In the genomic region with DNA sequence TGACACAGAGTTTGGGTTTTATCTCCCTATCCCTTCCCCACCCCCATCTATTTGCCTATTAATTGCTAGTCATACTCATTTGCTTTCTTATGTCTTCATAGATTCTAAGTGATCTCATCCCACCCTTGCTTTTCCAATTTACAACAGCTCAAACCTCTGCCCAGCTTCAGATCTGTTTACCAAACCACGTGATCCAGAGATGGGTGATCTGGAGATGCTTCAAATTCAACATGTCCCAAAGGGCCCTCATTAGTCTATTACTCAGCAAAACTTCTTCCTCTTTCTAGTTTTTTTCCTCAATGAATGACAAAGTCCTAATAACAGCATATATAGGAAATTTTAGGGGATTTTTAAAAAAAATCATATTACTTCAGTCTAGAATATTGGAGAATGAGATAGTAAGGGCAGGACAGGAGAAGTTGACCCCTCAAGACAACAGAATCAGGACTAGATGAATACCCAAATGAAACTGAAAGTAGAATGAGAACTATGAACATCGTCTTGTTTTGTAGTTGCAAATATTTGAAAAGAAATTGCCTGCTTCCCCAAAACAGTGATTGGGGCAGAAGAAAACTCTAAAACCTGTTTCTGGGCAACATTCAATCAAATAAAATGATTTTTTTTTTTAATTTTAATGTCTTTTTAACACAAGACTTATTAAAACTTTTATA, we compare ENCODE assay signal across 1 cellular context.
TF ChIP-seq lines count a peak whose summit lies in the region.

No MANE protein-coding gene starts in this region.

TF ChIP-seq in K562, 482 proteins besides CTCF, POLR2A, EP300 and RAD21 (continued from another document):
- TF ChIP-seq, protein P1, sequence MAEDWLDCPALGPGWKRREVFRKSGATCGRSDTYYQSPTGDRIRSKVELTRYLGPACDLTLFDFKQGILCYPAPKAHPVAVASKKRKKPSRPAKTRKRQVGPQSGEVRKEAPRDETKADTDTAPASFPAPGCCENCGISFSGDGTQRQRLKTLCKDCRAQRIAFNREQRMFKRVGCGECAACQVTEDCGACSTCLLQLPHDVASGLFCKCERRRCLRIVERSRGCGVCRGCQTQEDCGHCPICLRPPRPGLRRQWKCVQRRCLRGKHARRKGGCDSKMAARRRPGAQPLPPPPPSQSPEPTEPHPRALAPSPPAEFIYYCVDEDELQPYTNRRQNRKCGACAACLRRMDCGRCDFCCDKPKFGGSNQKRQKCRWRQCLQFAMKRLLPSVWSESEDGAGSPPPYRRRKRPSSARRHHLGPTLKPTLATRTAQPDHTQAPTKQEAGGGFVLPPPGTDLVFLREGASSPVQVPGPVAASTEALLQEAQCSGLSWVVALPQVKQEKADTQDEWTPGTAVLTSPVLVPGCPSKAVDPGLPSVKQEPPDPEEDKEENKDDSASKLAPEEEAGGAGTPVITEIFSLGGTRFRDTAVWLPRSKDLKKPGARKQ (CRISPR knock-in tag; IDR thresholded peaks at IDR 0.05): no peak
- TF ChIP-seq KDM5B (IDR thresholded peaks at IDR 0.05; ENCODE audit: insufficient replicate concordance, low read depth, low read length) (no peak), PPARD (CRISPR knock-in tag; IDR thresholded peaks at IDR 0.05) (no peak), TAF9B (IDR thresholded peaks at IDR 0.05; ENCODE audit: partially characterized antibody) (no peak), NR2F6 (CRISPR knock-in tag; IDR thresholded peaks at IDR 0.05) (no peak), BACH1 (tag; IDR thresholded peaks at IDR 0.05) (peak; percentile 28; the same call in 1 of the 2 replicates), POLR2AphosphoS2 (IDR thresholded peaks at IDR 0.05; ENCODE audit: low read length) (no peak), PRPF4 (IDR thresholded peaks at IDR 0.05; ENCODE audit: insufficient read depth, low read depth, low read length, poor library complexity, severe bottlenecking) (no peak), KLF13 (tag; IDR thresholded peaks at IDR 0.05; ENCODE audit: borderline replicate concordance, low read depth) (no peak), ADNP (tag; IDR thresholded peaks at IDR 0.05) (no peak), POLR3A (IDR thresholded peaks at IDR 0.05; ENCODE audit: borderline replicate concordance, extremely low read depth, insufficient read depth, insufficient read length) (no peak), EP400 (IDR thresholded peaks at IDR 0.05) (no peak), KDM4B (IDR thresholded peaks at IDR 0.05; ENCODE audit: borderline replicate concordance in 2 of 2, low read depth in 1 of 2) (no peak)
- TF ChIP-seq, protein P2, sequence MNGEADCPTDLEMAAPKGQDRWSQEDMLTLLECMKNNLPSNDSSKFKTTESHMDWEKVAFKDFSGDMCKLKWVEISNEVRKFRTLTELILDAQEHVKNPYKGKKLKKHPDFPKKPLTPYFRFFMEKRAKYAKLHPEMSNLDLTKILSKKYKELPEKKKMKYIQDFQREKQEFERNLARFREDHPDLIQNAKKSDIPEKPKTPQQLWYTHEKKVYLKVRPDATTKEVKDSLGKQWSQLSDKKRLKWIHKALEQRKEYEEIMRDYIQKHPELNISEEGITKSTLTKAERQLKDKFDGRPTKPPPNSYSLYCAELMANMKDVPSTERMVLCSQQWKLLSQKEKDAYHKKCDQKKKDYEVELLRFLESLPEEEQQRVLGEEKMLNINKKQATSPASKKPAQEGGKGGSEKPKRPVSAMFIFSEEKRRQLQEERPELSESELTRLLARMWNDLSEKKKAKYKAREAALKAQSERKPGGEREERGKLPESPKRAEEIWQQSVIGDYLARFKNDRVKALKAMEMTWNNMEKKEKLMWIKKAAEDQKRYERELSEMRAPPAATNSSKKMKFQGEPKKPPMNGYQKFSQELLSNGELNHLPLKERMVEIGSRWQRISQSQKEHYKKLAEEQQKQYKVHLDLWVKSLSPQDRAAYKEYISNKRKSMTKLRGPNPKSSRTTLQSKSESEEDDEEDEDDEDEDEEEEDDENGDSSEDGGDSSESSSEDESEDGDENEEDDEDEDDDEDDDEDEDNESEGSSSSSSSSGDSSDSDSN (IDR thresholded peaks at IDR 0.05; ENCODE audit: borderline replicate concordance in 1 of 2, low read depth in 2 of 2, low read length in 2 of 2): no peak
- TF ChIP-seq, protein P3, sequence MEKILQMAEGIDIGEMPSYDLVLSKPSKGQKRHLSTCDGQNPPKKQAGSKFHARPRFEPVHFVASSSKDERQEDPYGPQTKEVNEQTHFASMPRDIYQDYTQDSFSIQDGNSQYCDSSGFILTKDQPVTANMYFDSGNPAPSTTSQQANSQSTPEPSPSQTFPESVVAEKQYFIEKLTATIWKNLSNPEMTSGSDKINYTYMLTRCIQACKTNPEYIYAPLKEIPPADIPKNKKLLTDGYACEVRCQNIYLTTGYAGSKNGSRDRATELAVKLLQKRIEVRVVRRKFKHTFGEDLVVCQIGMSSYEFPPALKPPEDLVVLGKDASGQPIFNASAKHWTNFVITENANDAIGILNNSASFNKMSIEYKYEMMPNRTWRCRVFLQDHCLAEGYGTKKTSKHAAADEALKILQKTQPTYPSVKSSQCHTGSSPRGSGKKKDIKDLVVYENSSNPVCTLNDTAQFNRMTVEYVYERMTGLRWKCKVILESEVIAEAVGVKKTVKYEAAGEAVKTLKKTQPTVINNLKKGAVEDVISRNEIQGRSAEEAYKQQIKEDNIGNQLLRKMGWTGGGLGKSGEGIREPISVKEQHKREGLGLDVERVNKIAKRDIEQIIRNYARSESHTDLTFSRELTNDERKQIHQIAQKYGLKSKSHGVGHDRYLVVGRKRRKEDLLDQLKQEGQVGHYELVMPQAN (IDR thresholded peaks at IDR 0.05; ENCODE audit: borderline replicate concordance): no peak
- TF ChIP-seq, protein P4, sequence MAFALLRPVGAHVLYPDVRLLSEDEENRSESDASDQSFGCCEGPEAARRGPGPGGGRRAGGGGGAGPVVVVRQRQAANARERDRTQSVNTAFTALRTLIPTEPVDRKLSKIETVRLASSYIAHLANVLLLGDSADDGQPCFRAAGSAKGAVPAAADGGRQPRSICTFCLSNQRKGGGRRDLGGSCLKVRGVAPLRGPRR (CRISPR knock-in tag; IDR thresholded peaks at IDR 0.05): no peak
- TF ChIP-seq, protein P5, sequence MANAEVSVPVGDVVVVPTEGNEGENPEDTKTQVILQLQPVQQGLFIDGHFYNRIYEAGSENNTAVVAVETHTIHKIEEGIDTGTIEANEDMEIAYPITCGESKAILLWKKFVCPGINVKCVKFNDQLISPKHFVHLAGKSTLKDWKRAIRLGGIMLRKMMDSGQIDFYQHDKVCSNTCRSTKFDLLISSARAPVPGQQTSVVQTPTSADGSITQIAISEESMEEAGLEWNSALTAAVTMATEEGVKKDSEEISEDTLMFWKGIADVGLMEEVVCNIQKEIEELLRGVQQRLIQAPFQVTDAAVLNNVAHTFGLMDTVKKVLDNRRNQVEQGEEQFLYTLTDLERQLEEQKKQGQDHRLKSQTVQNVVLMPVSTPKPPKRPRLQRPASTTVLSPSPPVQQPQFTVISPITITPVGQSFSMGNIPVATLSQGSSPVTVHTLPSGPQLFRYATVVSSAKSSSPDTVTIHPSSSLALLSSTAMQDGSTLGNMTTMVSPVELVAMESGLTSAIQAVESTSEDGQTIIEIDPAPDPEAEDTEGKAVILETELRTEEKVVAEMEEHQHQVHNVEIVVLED (CRISPR knock-in tag; IDR thresholded peaks at IDR 0.05): no peak
- TF ChIP-seq, protein P6, sequence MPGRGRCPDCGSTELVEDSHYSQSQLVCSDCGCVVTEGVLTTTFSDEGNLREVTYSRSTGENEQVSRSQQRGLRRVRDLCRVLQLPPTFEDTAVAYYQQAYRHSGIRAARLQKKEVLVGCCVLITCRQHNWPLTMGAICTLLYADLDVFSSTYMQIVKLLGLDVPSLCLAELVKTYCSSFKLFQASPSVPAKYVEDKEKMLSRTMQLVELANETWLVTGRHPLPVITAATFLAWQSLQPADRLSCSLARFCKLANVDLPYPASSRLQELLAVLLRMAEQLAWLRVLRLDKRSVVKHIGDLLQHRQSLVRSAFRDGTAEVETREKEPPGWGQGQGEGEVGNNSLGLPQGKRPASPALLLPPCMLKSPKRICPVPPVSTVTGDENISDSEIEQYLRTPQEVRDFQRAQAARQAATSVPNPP (IDR thresholded peaks at IDR 0.05; ENCODE audit: borderline replicate concordance, insufficient read depth, insufficient read length): no peak
- TF ChIP-seq, protein P7, sequence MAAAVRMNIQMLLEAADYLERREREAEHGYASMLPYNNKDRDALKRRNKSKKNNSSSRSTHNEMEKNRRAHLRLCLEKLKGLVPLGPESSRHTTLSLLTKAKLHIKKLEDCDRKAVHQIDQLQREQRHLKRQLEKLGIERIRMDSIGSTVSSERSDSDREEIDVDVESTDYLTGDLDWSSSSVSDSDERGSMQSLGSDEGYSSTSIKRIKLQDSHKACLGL (CRISPR knock-in tag; IDR thresholded peaks at IDR 0.05; ENCODE audit: borderline replicate concordance, poor library complexity, severe bottlenecking): no peak
